Comparison of ENCODE assay signal across 1 cellular context in the genomic region with DNA sequence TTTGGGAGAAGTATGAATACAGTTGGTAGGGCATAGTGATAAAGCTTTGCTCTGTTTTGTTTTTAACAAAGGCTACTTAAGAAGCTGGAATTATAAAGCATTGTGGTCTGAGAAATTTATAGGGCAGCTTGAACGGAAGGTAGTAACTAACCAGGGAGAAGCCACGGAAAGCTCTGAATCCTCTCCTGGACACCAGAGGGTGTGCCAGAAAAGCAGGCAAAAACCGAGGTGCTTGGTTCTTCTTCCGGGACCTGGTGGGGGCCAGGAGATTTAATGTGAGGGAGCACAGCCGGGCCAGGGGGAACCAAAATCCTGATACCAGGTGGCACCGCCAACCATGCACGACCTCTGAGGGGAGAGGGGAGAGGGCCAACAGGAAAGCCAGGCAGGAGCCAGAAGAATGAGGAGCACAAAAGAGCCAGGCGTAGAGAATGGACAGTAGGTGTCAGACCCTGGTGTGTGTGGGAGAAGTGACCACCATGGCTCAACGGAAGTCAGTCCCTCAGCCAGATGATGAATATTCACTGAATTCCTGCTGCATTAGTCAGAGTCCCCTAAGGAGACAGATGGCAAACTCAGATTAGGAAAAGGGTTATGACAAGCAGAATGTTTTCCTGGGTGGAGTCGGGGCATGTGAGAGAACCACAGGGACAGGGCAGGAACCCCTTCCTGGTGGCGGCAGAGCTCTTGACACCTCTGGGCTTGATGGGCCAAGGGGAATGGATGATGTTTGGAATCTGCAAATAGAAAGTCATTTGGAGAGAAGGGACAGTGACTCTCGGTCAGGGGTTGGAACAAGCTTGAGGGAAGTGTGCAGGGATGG.
TF ChIP-seq lines count a peak whose summit lies in the region.

No MANE protein-coding gene starts in this region.

TF ChIP-seq in K562, 482 proteins besides CTCF, POLR2A, EP300 and RAD21 (continued from another document and continues in another):
- TF ChIP-seq, protein P1, sequence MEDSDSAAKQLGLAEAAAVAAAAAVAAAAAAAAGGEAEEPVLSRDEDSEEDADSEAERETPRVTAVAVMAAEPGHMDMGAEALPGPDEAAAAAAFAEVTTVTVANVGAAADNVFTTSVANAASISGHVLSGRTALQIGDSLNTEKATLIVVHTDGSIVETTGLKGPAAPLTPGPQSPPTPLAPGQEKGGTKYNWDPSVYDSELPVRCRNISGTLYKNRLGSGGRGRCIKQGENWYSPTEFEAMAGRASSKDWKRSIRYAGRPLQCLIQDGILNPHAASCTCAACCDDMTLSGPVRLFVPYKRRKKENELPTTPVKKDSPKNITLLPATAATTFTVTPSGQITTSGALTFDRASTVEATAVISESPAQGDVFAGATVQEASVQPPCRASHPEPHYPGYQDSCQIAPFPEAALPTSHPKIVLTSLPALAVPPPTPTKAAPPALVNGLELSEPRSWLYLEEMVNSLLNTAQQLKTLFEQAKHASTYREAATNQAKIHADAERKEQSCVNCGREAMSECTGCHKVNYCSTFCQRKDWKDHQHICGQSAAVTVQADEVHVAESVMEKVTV (CRISPR knock-in tag; IDR thresholded peaks at IDR 0.05): no peak
- TF ChIP-seq ZNF24 (IDR thresholded peaks at IDR 0.05) (no peak), ETV6 (IDR thresholded peaks at IDR 0.05; ENCODE audit: borderline replicate concordance in 1 of 2, low read depth in 2 of 2, low read length in 1 of 2) (no peak), ETV6 (CRISPR knock-in tag; IDR thresholded peaks at IDR 0.05; ENCODE audit: borderline replicate concordance) (no peak), FOXM1 (IDR thresholded peaks at IDR 0.05; ENCODE audit: low read depth) (no peak; the same call in 1 of the 2 replicates), FOXM1 (CRISPR knock-in tag; IDR thresholded peaks at IDR 0.05; ENCODE audit: low read depth) (no peak), ZNF695 (CRISPR knock-in tag; IDR thresholded peaks at IDR 0.05) (no peak), STAG1 (CRISPR knock-in tag; IDR thresholded peaks at IDR 0.05; ENCODE audit: borderline replicate concordance) (no peak), RBM14 (IDR thresholded peaks at IDR 0.05; ENCODE audit: borderline replicate concordance, insufficient read depth, low read depth, low read length) (no peak), FOXA1 (IDR thresholded peaks at IDR 0.05; ENCODE audit: borderline replicate concordance) (no peak), SRSF9 (IDR thresholded peaks at IDR 0.05; ENCODE audit: borderline replicate concordance, low read depth, low read length) (no peak), ZBTB17 (CRISPR knock-in tag; IDR thresholded peaks at IDR 0.05) (no peak), CBFA2T3 (IDR thresholded peaks at IDR 0.05) (peak; percentile 87), ZNF134 (CRISPR knock-in tag; conservative IDR thresholded peaks at IDR 0.05) (no peak), NEUROD1 (IDR thresholded peaks at IDR 0.05; ENCODE audit: borderline replicate concordance, low read depth, low read length, partially characterized antibody) (peak; percentile 61), ATF1 (CRISPR knock-in tag; IDR thresholded peaks at IDR 0.05) (no peak), ATF1 (tag; IDR thresholded peaks at IDR 0.05) (peak; percentile 44; the same call in 1 of the 2 replicates), KDM4B (IDR thresholded peaks at IDR 0.05; ENCODE audit: borderline replicate concordance in 2 of 2, low read depth in 1 of 2) (no peak)
- TF ChIP-seq, protein P2, sequence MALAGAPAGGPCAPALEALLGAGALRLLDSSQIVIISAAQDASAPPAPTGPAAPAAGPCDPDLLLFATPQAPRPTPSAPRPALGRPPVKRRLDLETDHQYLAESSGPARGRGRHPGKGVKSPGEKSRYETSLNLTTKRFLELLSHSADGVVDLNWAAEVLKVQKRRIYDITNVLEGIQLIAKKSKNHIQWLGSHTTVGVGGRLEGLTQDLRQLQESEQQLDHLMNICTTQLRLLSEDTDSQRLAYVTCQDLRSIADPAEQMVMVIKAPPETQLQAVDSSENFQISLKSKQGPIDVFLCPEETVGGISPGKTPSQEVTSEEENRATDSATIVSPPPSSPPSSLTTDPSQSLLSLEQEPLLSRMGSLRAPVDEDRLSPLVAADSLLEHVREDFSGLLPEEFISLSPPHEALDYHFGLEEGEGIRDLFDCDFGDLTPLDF (CRISPR knock-in tag; IDR thresholded peaks at IDR 0.05): no peak
- TF ChIP-seq, protein P3, sequence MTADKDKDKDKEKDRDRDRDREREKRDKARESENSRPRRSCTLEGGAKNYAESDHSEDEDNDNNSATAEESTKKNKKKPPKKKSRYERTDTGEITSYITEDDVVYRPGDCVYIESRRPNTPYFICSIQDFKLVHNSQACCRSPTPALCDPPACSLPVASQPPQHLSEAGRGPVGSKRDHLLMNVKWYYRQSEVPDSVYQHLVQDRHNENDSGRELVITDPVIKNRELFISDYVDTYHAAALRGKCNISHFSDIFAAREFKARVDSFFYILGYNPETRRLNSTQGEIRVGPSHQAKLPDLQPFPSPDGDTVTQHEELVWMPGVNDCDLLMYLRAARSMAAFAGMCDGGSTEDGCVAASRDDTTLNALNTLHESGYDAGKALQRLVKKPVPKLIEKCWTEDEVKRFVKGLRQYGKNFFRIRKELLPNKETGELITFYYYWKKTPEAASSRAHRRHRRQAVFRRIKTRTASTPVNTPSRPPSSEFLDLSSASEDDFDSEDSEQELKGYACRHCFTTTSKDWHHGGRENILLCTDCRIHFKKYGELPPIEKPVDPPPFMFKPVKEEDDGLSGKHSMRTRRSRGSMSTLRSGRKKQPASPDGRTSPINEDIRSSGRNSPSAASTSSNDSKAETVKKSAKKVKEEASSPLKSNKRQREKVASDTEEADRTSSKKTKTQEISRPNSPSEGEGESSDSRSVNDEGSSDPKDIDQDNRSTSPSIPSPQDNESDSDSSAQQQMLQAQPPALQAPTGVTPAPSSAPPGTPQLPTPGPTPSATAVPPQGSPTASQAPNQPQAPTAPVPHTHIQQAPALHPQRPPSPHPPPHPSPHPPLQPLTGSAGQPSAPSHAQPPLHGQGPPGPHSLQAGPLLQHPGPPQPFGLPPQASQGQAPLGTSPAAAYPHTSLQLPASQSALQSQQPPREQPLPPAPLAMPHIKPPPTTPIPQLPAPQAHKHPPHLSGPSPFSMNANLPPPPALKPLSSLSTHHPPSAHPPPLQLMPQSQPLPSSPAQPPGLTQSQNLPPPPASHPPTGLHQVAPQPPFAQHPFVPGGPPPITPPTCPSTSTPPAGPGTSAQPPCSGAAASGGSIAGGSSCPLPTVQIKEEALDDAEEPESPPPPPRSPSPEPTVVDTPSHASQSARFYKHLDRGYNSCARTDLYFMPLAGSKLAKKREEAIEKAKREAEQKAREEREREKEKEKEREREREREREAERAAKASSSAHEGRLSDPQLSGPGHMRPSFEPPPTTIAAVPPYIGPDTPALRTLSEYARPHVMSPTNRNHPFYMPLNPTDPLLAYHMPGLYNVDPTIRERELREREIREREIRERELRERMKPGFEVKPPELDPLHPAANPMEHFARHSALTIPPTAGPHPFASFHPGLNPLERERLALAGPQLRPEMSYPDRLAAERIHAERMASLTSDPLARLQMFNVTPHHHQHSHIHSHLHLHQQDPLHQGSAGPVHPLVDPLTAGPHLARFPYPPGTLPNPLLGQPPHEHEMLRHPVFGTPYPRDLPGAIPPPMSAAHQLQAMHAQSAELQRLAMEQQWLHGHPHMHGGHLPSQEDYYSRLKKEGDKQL (CRISPR knock-in tag; IDR thresholded peaks at IDR 0.05; ENCODE audit: borderline replicate concordance): no peak
- TF ChIP-seq, protein P4, sequence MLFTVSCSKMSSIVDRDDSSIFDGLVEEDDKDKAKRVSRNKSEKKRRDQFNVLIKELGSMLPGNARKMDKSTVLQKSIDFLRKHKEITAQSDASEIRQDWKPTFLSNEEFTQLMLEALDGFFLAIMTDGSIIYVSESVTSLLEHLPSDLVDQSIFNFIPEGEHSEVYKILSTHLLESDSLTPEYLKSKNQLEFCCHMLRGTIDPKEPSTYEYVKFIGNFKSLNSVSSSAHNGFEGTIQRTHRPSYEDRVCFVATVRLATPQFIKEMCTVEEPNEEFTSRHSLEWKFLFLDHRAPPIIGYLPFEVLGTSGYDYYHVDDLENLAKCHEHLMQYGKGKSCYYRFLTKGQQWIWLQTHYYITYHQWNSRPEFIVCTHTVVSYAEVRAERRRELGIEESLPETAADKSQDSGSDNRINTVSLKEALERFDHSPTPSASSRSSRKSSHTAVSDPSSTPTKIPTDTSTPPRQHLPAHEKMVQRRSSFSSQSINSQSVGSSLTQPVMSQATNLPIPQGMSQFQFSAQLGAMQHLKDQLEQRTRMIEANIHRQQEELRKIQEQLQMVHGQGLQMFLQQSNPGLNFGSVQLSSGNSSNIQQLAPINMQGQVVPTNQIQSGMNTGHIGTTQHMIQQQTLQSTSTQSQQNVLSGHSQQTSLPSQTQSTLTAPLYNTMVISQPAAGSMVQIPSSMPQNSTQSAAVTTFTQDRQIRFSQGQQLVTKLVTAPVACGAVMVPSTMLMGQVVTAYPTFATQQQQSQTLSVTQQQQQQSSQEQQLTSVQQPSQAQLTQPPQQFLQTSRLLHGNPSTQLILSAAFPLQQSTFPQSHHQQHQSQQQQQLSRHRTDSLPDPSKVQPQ (CRISPR knock-in tag; IDR thresholded peaks at IDR 0.05; ENCODE audit: borderline replicate concordance): no peak
- TF ChIP-seq, protein P5, sequence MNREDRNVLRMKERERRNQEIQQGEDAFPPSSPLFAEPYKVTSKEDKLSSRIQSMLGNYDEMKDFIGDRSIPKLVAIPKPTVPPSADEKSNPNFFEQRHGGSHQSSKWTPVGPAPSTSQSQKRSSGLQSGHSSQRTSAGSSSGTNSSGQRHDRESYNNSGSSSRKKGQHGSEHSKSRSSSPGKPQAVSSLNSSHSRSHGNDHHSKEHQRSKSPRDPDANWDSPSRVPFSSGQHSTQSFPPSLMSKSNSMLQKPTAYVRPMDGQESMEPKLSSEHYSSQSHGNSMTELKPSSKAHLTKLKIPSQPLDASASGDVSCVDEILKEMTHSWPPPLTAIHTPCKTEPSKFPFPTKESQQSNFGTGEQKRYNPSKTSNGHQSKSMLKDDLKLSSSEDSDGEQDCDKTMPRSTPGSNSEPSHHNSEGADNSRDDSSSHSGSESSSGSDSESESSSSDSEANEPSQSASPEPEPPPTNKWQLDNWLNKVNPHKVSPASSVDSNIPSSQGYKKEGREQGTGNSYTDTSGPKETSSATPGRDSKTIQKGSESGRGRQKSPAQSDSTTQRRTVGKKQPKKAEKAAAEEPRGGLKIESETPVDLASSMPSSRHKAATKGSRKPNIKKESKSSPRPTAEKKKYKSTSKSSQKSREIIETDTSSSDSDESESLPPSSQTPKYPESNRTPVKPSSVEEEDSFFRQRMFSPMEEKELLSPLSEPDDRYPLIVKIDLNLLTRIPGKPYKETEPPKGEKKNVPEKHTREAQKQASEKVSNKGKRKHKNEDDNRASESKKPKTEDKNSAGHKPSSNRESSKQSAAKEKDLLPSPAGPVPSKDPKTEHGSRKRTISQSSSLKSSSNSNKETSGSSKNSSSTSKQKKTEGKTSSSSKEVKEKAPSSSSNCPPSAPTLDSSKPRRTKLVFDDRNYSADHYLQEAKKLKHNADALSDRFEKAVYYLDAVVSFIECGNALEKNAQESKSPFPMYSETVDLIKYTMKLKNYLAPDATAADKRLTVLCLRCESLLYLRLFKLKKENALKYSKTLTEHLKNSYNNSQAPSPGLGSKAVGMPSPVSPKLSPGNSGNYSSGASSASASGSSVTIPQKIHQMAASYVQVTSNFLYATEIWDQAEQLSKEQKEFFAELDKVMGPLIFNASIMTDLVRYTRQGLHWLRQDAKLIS (CRISPR knock-in tag; IDR thresholded peaks at IDR 0.05): peak; percentile 34; the same call in 1 of the 2 replicates
- TF ChIP-seq, protein P6, sequence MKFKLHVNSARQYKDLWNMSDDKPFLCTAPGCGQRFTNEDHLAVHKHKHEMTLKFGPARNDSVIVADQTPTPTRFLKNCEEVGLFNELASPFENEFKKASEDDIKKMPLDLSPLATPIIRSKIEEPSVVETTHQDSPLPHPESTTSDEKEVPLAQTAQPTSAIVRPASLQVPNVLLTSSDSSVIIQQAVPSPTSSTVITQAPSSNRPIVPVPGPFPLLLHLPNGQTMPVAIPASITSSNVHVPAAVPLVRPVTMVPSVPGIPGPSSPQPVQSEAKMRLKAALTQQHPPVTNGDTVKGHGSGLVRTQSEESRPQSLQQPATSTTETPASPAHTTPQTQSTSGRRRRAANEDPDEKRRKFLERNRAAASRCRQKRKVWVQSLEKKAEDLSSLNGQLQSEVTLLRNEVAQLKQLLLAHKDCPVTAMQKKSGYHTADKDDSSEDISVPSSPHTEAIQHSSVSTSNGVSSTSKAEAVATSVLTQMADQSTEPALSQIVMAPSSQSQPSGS (CRISPR knock-in tag; IDR thresholded peaks at IDR 0.05): no peak
- TF ChIP-seq, protein P7, sequence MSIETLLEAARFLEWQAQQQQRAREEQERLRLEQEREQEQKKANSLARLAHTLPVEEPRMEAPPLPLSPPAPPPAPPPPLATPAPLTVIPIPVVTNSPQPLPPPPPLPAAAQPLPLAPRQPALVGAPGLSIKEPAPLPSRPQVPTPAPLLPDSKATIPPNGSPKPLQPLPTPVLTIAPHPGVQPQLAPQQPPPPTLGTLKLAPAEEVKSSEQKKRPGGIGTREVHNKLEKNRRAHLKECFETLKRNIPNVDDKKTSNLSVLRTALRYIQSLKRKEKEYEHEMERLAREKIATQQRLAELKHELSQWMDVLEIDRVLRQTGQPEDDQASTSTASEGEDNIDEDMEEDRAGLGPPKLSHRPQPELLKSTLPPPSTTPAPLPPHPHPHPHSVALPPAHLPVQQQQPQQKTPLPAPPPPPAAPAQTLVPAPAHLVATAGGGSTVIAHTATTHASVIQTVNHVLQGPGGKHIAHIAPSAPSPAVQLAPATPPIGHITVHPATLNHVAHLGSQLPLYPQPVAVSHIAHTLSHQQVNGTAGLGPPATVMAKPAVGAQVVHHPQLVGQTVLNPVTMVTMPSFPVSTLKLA (conservative IDR thresholded peaks at IDR 0.05): no peak; a peak in 1 of 4 replicates
